In the genomic region with DNA sequence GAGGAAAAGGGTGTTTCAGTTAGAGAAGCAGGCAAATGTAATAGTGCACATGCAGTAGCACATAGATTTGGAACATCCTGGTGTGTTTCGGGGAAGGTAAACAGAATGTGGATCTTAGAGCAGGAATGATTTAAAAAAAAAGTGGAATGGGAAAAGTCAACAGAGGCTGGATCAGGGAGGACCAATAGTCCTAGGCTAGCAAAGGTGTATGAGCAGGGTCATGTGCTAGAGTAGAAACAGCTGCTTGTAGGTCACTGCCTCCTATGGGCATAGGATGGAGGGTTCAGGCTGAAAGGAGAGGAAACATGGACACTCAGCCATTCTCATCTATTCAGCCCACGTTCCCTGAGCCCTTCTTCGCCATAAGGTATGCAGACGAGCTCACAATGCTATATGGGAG, we compare ENCODE assay signal across 16 cellular contexts. TPM values are rescaled to one million over a fixed set of nuclear protein-coding genes. Genes with fewer than 3 reads are reported as not detected.
DNase-seq lines count a peak whose midpoint lies in the region; ATAC-seq, FAIRE-seq and TF ChIP-seq lines count a peak whose summit lies in the region.
"Had no signal": no experiment of that assay in that cellular context is flagged by ENCODE, and none has a peak within 500 bp of the region (broad histone marks: within the 10 kb centered on the region; RNA-seq: fewer than 3 reads in every experiment).

No MANE protein-coding gene starts in this region.

- H2AFZ ChIP-seq in HCT116 (ENCODE audit: low read depth, low read length, poor library complexity, severe bottlenecking), result no peak overlapping the region
- H2AFZ ChIP-seq in H1 (ENCODE audit: low read length), result no peak overlapping the region
- H2AFZ ChIP-seq: GM23248 had no signal

- H3K23me2 ChIP-seq in H1 (ENCODE audit: low read depth, low read length), result no peaks in the 10 kb centered on the region

- WGBS in H1 (ENCODE audit: extremely low coverage in 1 of 2, insufficient coverage in 1 of 2, insufficient read length in 1 of 2, insufficient replicate concordance in 2 of 2, low coverage in 1 of 2, low lambda C conversion rate in 2 of 2, missing lambda C conversion rate in 1 of 2), 2 experiments, result 83% methylated on average over 4 of the region's 4 CpGs; no CpG with 5 or more reads in 1 of the 2 experiments

- TF ChIP-seq EP300 in H1 (IDR thresholded peaks at IDR 0.05; ENCODE audit: borderline replicate concordance in 1 of 2, low read depth in 2 of 2, low read length in 2 of 2), result no peak

- H3K4me1 Mint-ChIP-seq in CD8-positive, alpha-beta memory T cell, result peaks cover 12 to 19% (median 14%) of the 10 kb centered on the region in 3 donors
- H3K4me1 Mint-ChIP-seq in mesothelial cell of epicardium, result peaks cover 17% of the 10 kb centered on the region

- POLR2A ChIA-PET in CD8-positive, alpha-beta memory T cell (lab: Charles Lee), result no interaction called here
- POLR2A ChIA-PET in HCT116 (lab: Charles Lee) (no interaction called here), H1 (lab: Charles Lee; ENCODE audit: partially characterized antibody) (interaction anchor here (0.5 to 1.4 kb wide), 8 partner anchors 8 to 52 kb away, joined by 3 to 6 read pairs (median 3); no protein-coding TSS in a partner anchor)

- no peak for TF ChIP-seq POLR2A in HCT116 (IDR thresholded peaks at IDR 0.05; ENCODE audit: borderline replicate concordance, extremely low read depth, insufficient read depth, insufficient read length)
- TF ChIP-seq POLR2A in H1 (IDR thresholded peaks at IDR 0.05; ENCODE audit: control extremely low read depth in 1 of 2, low read depth in 2 of 2, low read length in 2 of 2), result no peak
- TF ChIP-seq POLR2A in breast epithelium (IDR thresholded peaks at IDR 0.05), result no peak

- no peak for FAIRE-seq in H1 (lab: Jason Lieb, UNC)

- H3K9me3 Mint-ChIP-seq in CD8-positive, alpha-beta memory T cell, result no peaks in the 10 kb centered on the region
- H3K9me3 Mint-ChIP-seq in mesothelial cell of epicardium, result no peaks in the 10 kb centered on the region
- H3K9me3 Mint-ChIP-seq: HFFc6 had no signal

- peak in 1 of 5 donors; percentile 11 for DNase-seq in CD8-positive, alpha-beta memory T cell
- DNase-seq in HCT116 (ENCODE audit: low read depth, low spot score), result no peak
- no peak for DNase-seq in H1 (ENCODE audit: low read depth in 1 of 2, low spot score in 2 of 2)
- DNase-seq in mesothelial cell of epicardium (ENCODE audit: low spot score in 2 of 2, unreplicated experiment in 2 of 2), result no peak
- DNase-seq in tibial artery, result no peak
- DNase-seq in breast epithelium (ENCODE audit: low spot score in 2 of 2), result no peak
- DNase-seq: C1 segment of cervical spinal cord, DMS153, GM23248, HFFc6, NCI-H1930, NCI-H2171, NCI-H446 had no signal

- RAD21 ChIA-PET in HCT116 (lab: Charles Lee; ENCODE audit: low non-redundant PET in 1 of 2, low total read pairs in 2 of 2, uncharacterized antibody in 2 of 2, unreplicated experiment in 2 of 2), result no interaction called here

- H3K4me3 Mint-ChIP-seq in CD8-positive, alpha-beta memory T cell, result peak overlapping the region in 1 of 7 donors; percentile 22
- H3K4me3 Mint-ChIP-seq in mesothelial cell of epicardium, result no peak overlapping the region
- H3K4me3 Mint-ChIP-seq: HFFc6 had no signal

- H4K5ac ChIP-seq in H1 (ENCODE audit: insufficient read length, low read depth, low read length), result no peak overlapping the region

- BruUV-seq in HCT116 (replicated peaks; lab: Mats Ljungman, UMichigan), result no TSS peak

- peaks cover 13% of the 10 kb centered on the region for H3K79me2 ChIP-seq in HCT116 (ENCODE audit: insufficient read depth, low read length)
- H3K79me2 ChIP-seq in H1 (ENCODE audit: control insufficient read depth in 1 of 2, insufficient read depth in 2 of 2, low read length in 2 of 2), result peaks cover 3 to 8% of the 10 kb centered on the region in 2 experiments

- CTCF ChIA-PET in CD8-positive, alpha-beta memory T cell (lab: Charles Lee), result no interaction called here
- CTCF ChIA-PET in HCT116 (lab: Charles Lee), result no interaction called here
- CTCF ChIA-PET in H1 (lab: Charles Lee; ENCODE audit: partially characterized antibody), result interaction anchor here (0.7 to 1.1 kb wide), 4 partner anchors 10 to 22 kb away, joined by 3 to 7 read pairs (median 3); no protein-coding TSS in a partner anchor

- H2BK12ac ChIP-seq in H1 (ENCODE audit: low read depth, low read length), result no peak overlapping the region

- 0 out of 2 replicates have a peak, but pooled peaks have one; percentile 9 for TF ChIP-seq RAD21 in HCT116 (IDR thresholded peaks at IDR 0.05; ENCODE audit: low read depth)
- peak; percentile 10 to 42; a peak in 1 of 4 replicates for TF ChIP-seq RAD21 in H1 (IDR thresholded peaks at IDR 0.05 in 1 of 2, conservative IDR thresholded peaks at IDR 0.05 in 1 of 2; ENCODE audit: low read depth in 2 of 2, low read length in 2 of 2)

- H3K9ac ChIP-seq in HCT116 (ENCODE audit: low read length), result no peak overlapping the region
- no peak overlapping the region for H3K9ac ChIP-seq in H1 (replicated peaks in 1 of 4; ENCODE audit: extremely low read depth in 1 of 4, low read depth in 3 of 4, low read length in 3 of 4)
- H3K9ac ChIP-seq: GM23248 had no signal

- H3K4me2 ChIP-seq in HCT116 (ENCODE audit: low read length) (no peak overlapping the region), H1 (ENCODE audit: insufficient read depth in 1 of 2, low read depth in 2 of 2, low read length in 2 of 2) (no peak overlapping the region)

- no peaks in the 10 kb centered on the region for H4K20me1 ChIP-seq in HCT116 (ENCODE audit: insufficient read depth)
- H4K20me1 ChIP-seq in H1 (replicated peaks in 1 of 2; ENCODE audit: control insufficient read depth in 1 of 2, insufficient read depth in 2 of 2, low read length in 2 of 2), result peaks cover 1 to 2% of the 10 kb centered on the region in 2 experiments

- no peak overlapping the region for H2BK20ac ChIP-seq in H1 (ENCODE audit: low read length)

- no peak overlapping the region for H2BK15ac ChIP-seq in H1 (ENCODE audit: low read length)

- no peaks in the 10 kb centered on the region for H3K36me3 ChIP-seq in CD8-positive, alpha-beta memory T cell (ENCODE audit: insufficient read depth, low read length)
- H3K36me3 ChIP-seq in HCT116 (ENCODE audit: control insufficient read depth in 1 of 2, insufficient read depth in 2 of 2, low read length in 2 of 2) (peaks cover 2 to 7% of the 10 kb centered on the region in 2 experiments; a peak in 2 of 4 replicates), H1 (ENCODE audit: control insufficient read depth in 2 of 4, insufficient read depth in 4 of 4, low read length in 3 of 4) (peaks cover 0 to 15% (median 4%) of the 10 kb centered on the region in 4 experiments; a peak in 4 of 8 replicates), tibial artery (peaks cover 4 to 40% (median 10%) of the 10 kb centered on the region in 3 donors), breast epithelium (no peaks in the 10 kb centered on the region)

- peak overlapping the region in 5 of 8 donors; percentile 1 to 55 (median 31) for H3K27ac Mint-ChIP-seq in CD8-positive, alpha-beta memory T cell
- peak overlapping the region; percentile 11 for H3K27ac Mint-ChIP-seq in mesothelial cell of epicardium
- H3K27ac Mint-ChIP-seq: HFFc6 had no signal

- no peak overlapping the region for H3K4me3 ChIP-seq in CD8-positive, alpha-beta memory T cell (ENCODE audit: low read length)
- H3K4me3 ChIP-seq in HCT116 (replicated peaks in 1 of 2; ENCODE audit: low read depth in 1 of 2, low read length in 2 of 2) (no peak overlapping the region), H1 (ENCODE audit: extremely low read depth in 1 of 4, insufficient read depth in 2 of 4, low read depth in 3 of 4, low read length in 4 of 4) (no peak overlapping the region), tibial artery (no peak overlapping the region), breast epithelium (no peak overlapping the region)
- H3K4me3 ChIP-seq: GM23248 had no signal

- H4K8ac ChIP-seq in H1 (ENCODE audit: extremely low read depth, insufficient read depth, low read length), result no peak overlapping the region

- peaks cover 2% of the 10 kb centered on the region for H3K4me1 ChIP-seq in CD8-positive, alpha-beta memory T cell (ENCODE audit: insufficient read depth, low read length)
- peaks cover 25 to 28% of the 10 kb centered on the region in 2 experiments for H3K4me1 ChIP-seq in HCT116 (ENCODE audit: control insufficient read depth in 1 of 2, insufficient read depth in 2 of 2, low read length in 2 of 2)
- peaks cover 0 to 1% (median 0%) of the 10 kb centered on the region in 4 experiments; a peak in 1 of 7 replicates for H3K4me1 ChIP-seq in H1 (replicated peaks in 1 of 4; ENCODE audit: control insufficient read depth in 3 of 4, insufficient read depth in 4 of 4, low read length in 3 of 4)
- peaks cover 0 to 9% (median 4%) of the 10 kb centered on the region in 4 donors for H3K4me1 ChIP-seq in tibial artery
- H3K4me1 ChIP-seq in breast epithelium, result no peaks in the 10 kb centered on the region

- TF ChIP-seq CTCF in HCT116 (IDR thresholded peaks at IDR 0.05 in 2 of 3, conservative IDR thresholded peaks at IDR 0.05 in 1 of 3; ENCODE audit: borderline replicate concordance in 1 of 3, insufficient read depth in 1 of 3, low read depth in 2 of 3, low read length in 2 of 3), result peak in 1 of 3 experiments; percentile 17; a peak in 1 of 6 replicates
- peak; percentile 10 to 59 (median 10); a peak in 3 of 4 replicates for TF ChIP-seq CTCF in H1 (IDR thresholded peaks at IDR 0.05; ENCODE audit: control extremely low read depth in 1 of 3, insufficient read depth in 1 of 3, low read depth in 1 of 3, low read length in 3 of 3)
- no peak for TF ChIP-seq CTCF in mesothelial cell of epicardium (IDR thresholded peaks at IDR 0.05; ENCODE audit: unreplicated experiment)
- no peak for TF ChIP-seq CTCF in tibial artery (IDR thresholded peaks at IDR 0.05)
- TF ChIP-seq CTCF in breast epithelium (IDR thresholded peaks at IDR 0.05), result no peak

- no peaks in the 10 kb centered on the region for H3K27me3 Mint-ChIP-seq in CD8-positive, alpha-beta memory T cell
- no peaks in the 10 kb centered on the region for H3K27me3 Mint-ChIP-seq in mesothelial cell of epicardium (ENCODE audit: low read depth)

- no peak overlapping the region for H3K14ac ChIP-seq in H1 (ENCODE audit: insufficient read length)

- H3K27me3 ChIP-seq in CD8-positive, alpha-beta memory T cell (ENCODE audit: insufficient read depth, low read length, poor library complexity, severe bottlenecking), result no peaks in the 10 kb centered on the region
- H3K27me3 ChIP-seq in HCT116 (ENCODE audit: insufficient read depth, low read length), result no peaks in the 10 kb centered on the region
- no peaks in the 10 kb centered on the region for H3K27me3 ChIP-seq in H1 (replicated peaks in 1 of 4; ENCODE audit: control insufficient read depth in 3 of 4, extremely low read depth in 1 of 4, insufficient read depth in 3 of 4, low read length in 3 of 4)
- H3K27me3 ChIP-seq in tibial artery, result no peaks in the 10 kb centered on the region
- H3K27me3 ChIP-seq in breast epithelium, result no peaks in the 10 kb centered on the region

- H3K36me3 Mint-ChIP-seq in CD8-positive, alpha-beta memory T cell, result peaks cover 0 to 41% (median 8%) of the 10 kb centered on the region in 3 donors
- peaks cover 21% of the 10 kb centered on the region for H3K36me3 Mint-ChIP-seq in mesothelial cell of epicardium

- no peak overlapping the region for H2BK120ac ChIP-seq in H1 (replicated peaks; ENCODE audit: low read depth, low read length)

- ATAC-seq in HCT116, result no peak
- no peak for ATAC-seq in HG03354 (IDR thresholded peaks at IDR 0.05; ENCODE audit: poor library complexity, severe bottlenecking, unreplicated experiment)
- ATAC-seq in GM18511 (IDR thresholded peaks at IDR 0.05; ENCODE audit: unreplicated experiment), result no peak
- ATAC-seq: Panc1 had no signal

- no peak overlapping the region for H4K91ac ChIP-seq in H1 (replicated peaks; ENCODE audit: insufficient read length, low read length)

- no peaks in the 10 kb centered on the region for H3K9me2 ChIP-seq in HCT116 (ENCODE audit: insufficient read depth)

- H3K23ac ChIP-seq in H1 (ENCODE audit: insufficient read length), result no peak overlapping the region

- H3K18ac ChIP-seq in H1 (ENCODE audit: extremely low read depth, low read length), result no peak overlapping the region

- H2AK5ac ChIP-seq in H1 (ENCODE audit: low read depth, low read length), result no peak overlapping the region

- no peak overlapping the region for H3K4ac ChIP-seq in H1 (replicated peaks; ENCODE audit: insufficient read length, low read depth, low read length)

- intact Hi-C loops in HCT116 (cut with micrococcal nuclease), result no loop called here
- intact Hi-C loops in tibial artery (cut with DNase I; ENCODE audit: low total_unique reads), result loop anchor here (10.0 kb wide), 1 partner anchor 1831 kb away; no protein-coding TSS in a partner anchor
- intact Hi-C loops in breast epithelium (cut with DNase I; ENCODE audit: low total_unique reads), result no loop called here

- no peak overlapping the region for H3K27ac ChIP-seq in CD8-positive, alpha-beta memory T cell (ENCODE audit: low read depth, low read length)
- H3K27ac ChIP-seq in HCT116 (ENCODE audit: low read depth, low read length) (no peak overlapping the region), H1 (ENCODE audit: low read depth, low read length) (no peak overlapping the region), tibial artery (no peak overlapping the region), breast epithelium (no peak overlapping the region)
- H3K27ac ChIP-seq: GM23248 had no signal

- H2BK5ac ChIP-seq in H1 (ENCODE audit: low read depth, low read length), result no peak overlapping the region

- peaks cover 2% of the 10 kb centered on the region for H3K79me1 ChIP-seq in H1 (ENCODE audit: low read depth, low read length)

- H3K56ac ChIP-seq in H1 (replicated peaks; ENCODE audit: insufficient read length, low read depth, low read length), result no peak overlapping the region

- H3K9me3 ChIP-seq in CD8-positive, alpha-beta memory T cell (ENCODE audit: low read length), result no peaks in the 10 kb centered on the region
- H3K9me3 ChIP-seq in HCT116 (ENCODE audit: control insufficient read depth in 1 of 2, insufficient read depth in 1 of 2, low read depth in 1 of 2, low read length in 2 of 2), result no peaks in the 10 kb centered on the region
- H3K9me3 ChIP-seq in H1 (ENCODE audit: insufficient read depth in 2 of 2, low read depth in 1 of 2, low read length in 1 of 2), result no peaks in the 10 kb centered on the region
- no peaks in the 10 kb centered on the region for H3K9me3 ChIP-seq in tibial artery
- H3K9me3 ChIP-seq in breast epithelium, result no peaks in the 10 kb centered on the region

RNA-seq across cellular contexts. Expression of a gene that starts 3.7 kb away (rescaled TPM):
- 10 to 100 TPM; 91.8 to 96.7 TPM for total RNA-seq in CD8-positive, alpha-beta memory T cell
- 29.3 TPM for polyA plus RNA-seq in CD8-positive, alpha-beta memory T cell
- total RNA-seq in HCT116 (2021; ENCODE audit: unreplicated experiment), result 79.9 TPM
- 18.1 and 20.4 TPM in 2 replicates for polyA plus RNA-seq in HCT116 (2012)
- 116 and 120 TPM in 2 replicates for total RNA-seq in H1 (2021; fragmentation: NEBNext Ultra II Directional; extraction: Animal tissue kit (Norgen Biotek cat#: 25700))
- polyA plus RNA-seq in H1 (2011; rRNA removed), result 22.0 and 24.2 TPM in 2 replicates
- polyA plus RNA-seq in H1 (2011; cell fraction: cytosol; rRNA removed), result 26.1 TPM
- 15.4 TPM for polyA plus RNA-seq in H1 (2011; cell fraction: nucleus; rRNA removed)
- polyA plus RNA-seq in H1 (2012, experiment 1 of 2), result 29.4 to 37.6 TPM (median 31.3 TPM) in 4 replicates
- 16.3 TPM for polyA plus RNA-seq in H1 (2012, experiment 2 of 2)
- 35.5 TPM for polyA plus RNA-seq in H1 (2013, experiment 1 of 2)
- polyA plus RNA-seq in H1 (2013, experiment 2 of 2), result 33.6 TPM
- 63.9 and 90.5 TPM in 2 replicates for polyA minus RNA-seq in H1 (2011; rRNA and poly(A)+ RNA removed)
- polyA minus RNA-seq in H1 (2011; cell fraction: cytosol; rRNA and poly(A)+ RNA removed), result 34.0 TPM
- polyA minus RNA-seq in H1 (2011; cell fraction: nucleus; rRNA and poly(A)+ RNA removed), result 20.9 TPM
- 67.5 to 70.5 TPM (median 68.7 TPM) in 3 replicates for total RNA-seq in mesothelial cell of epicardium
- total RNA-seq in breast epithelium, result 10 to 100 TPM; 35.5 to 53.1 (median 40.6) TPM

RNA-seq across cellular contexts. Expression of a gene that starts 31.4 kb away (rescaled TPM):
- total RNA-seq in CD8-positive, alpha-beta memory T cell, result 10 to 100 TPM; 23.4 to 25.8 TPM
- polyA plus RNA-seq in CD8-positive, alpha-beta memory T cell, result 2.4 TPM
- total RNA-seq in HCT116 (2021; ENCODE audit: unreplicated experiment) (22.8 TPM), mesothelial cell of epicardium (23.5 to 27.3 TPM (median 26.2 TPM) in 3 replicates), breast epithelium (1 to 10 TPM; 4.2 to 6.2 (median 4.8) TPM)
- polyA plus RNA-seq in HCT116 (2012), result 28.0 and 29.2 TPM in 2 replicates
- 24.6 and 25.3 TPM in 2 replicates for total RNA-seq in H1 (2021; fragmentation: NEBNext Ultra II Directional; extraction: Animal tissue kit (Norgen Biotek cat#: 25700))
- 32.7 and 39.6 TPM in 2 replicates for polyA plus RNA-seq in H1 (2011; rRNA removed)
- polyA plus RNA-seq in H1 (2011; cell fraction: cytosol; rRNA removed), result 23.6 TPM
- 31.0 TPM for polyA plus RNA-seq in H1 (2011; cell fraction: nucleus; rRNA removed)
- 15.8 to 27.3 TPM (median 23.5 TPM) in 4 replicates for polyA plus RNA-seq in H1 (2012, experiment 1 of 2)
- 24.5 TPM for polyA plus RNA-seq in H1 (2012, experiment 2 of 2)
- 23.0 TPM for polyA plus RNA-seq in H1 (2013, experiment 1 of 2)
- polyA plus RNA-seq in H1 (2013, experiment 2 of 2), result 25.3 TPM
- 16.2 and 21.4 TPM in 2 replicates for polyA minus RNA-seq in H1 (2011; rRNA and poly(A)+ RNA removed)
- 13.9 TPM for polyA minus RNA-seq in H1 (2011; cell fraction: cytosol; rRNA and poly(A)+ RNA removed)
- polyA minus RNA-seq in H1 (2011; cell fraction: nucleus; rRNA and poly(A)+ RNA removed), result 10.3 TPM

Comparison
In these comparisons a context has a peak if more than half of its experiments do, and no peak if none do; other contexts are left out.
1. CTCF ChIP-seq: peak in H1 (3 of 3); none in mesothelial cell of epicardium (single experiment), tibial artery (0 of 2) and breast epithelium (0 of 3).